15 cellular contexts compared by ENCODE assay signal in the genomic region with DNA sequence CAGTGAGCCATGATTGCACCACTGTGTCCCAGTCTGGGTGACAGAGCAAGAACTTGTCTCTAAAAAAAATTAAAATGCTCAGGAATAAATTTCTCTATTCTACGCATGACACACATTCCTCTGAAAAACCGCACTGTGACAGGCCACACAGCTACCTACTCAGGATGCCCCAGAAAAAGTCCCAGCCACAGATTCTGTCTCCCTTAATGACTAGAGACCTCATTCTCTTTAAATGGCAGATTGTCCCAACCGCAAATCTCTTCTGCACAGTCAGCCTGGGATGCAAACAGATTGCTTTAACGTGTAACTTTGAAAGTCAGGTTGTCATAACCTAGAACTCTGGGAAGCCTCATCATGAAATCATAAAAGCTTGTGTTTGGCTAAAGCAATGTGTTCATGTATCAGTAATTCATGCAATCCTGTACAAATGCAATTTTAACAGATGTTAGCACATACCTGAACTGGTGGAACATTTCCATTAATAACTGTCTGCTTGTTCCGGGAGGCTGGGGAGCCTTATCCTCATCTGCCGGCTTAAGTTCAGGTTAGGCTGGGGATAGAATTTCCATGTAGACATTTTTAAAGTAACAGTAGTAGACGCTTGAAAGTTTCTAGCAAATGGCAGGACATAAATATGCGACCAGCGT.
"Had no signal": no experiment of that assay in that cellular context is flagged by ENCODE, and none has a peak within 500 bp of the region (broad histone marks: within the 10 kb centered on the region; RNA-seq: fewer than 3 reads in every experiment).

No MANE protein-coding gene starts in this region.

- H3K27me3 ChIP-seq: body of pancreas, right lobe of liver, stomach had no signal

- H3K4me3 Mint-ChIP-seq: activated B cell treated with CpG ODN at 0.5 μM for 24 hours; activated CD4-positive, alpha-beta T cell treated with anti-CD3 and anti-CD28 coated beads, Interleukin-2, amount 10 ng/mL, durations not matched to agents 24 days and 14 days; activated T-cell treated with anti-CD3 and anti-CD28 coated beads, Interleukin-2, amount 50 U/mL, for 4 hours; naive B cell; T-helper 17 cell had no signal

- H3K27ac ChIP-seq: body of pancreas, coronary artery, right lobe of liver, stomach, thoracic aorta had no signal

- ATAC-seq: activated T-cell treated with anti-CD3 and anti-CD28 coated beads, Interleukin-2, amount 50 U/mL, for 4 hours; body of pancreas; left colon; right lobe of liver; T-helper 17 cell had no signal

- H3K27ac Mint-ChIP-seq: activated B cell treated with CpG ODN at 0.5 μM for 24 hours; activated CD4-positive, alpha-beta T cell treated with anti-CD3 and anti-CD28 coated beads, Interleukin-2, amount 10 ng/mL, durations not matched to agents 24 days and 14 days; naive B cell; T-helper 17 cell had no signal

- H3K9me3 Mint-ChIP-seq: activated B cell treated with CpG ODN at 0.5 μM for 24 hours; activated CD4-positive, alpha-beta T cell treated with anti-CD3 and anti-CD28 coated beads, Interleukin-2, amount 10 ng/mL, durations not matched to agents 24 days and 14 days; activated T-cell treated with anti-CD3 and anti-CD28 coated beads, Interleukin-2, amount 50 U/mL, for 4 hours; naive B cell had no signal

- DNase-seq: activated B cell treated with CpG ODN at 0.5 μM for 24 hours; activated CD4-positive, alpha-beta T cell treated with anti-CD3 and anti-CD28 coated beads, Interleukin-2, amount 10 ng/mL, durations not matched to agents 24 days and 14 days; activated T-cell treated with anti-CD3 and anti-CD28 coated beads, Interleukin-2, amount 50 U/mL, for 4 hours; body of pancreas; central memory CD4-positive, alpha-beta T cell; effector CD8-positive, alpha-beta T cell; foreskin melanocyte; head of caudate nucleus; left colon; naive B cell; right lobe of liver; stomach; T-helper 17 cell had no signal

- H3K4me1 Mint-ChIP-seq: activated B cell treated with CpG ODN at 0.5 μM for 24 hours had no signal

- H3K4me3 ChIP-seq: body of pancreas, coronary artery, right lobe of liver, stomach, thoracic aorta had no signal

- H3K36me3 Mint-ChIP-seq: naive B cell had no signal

- H3K36me3 ChIP-seq: right lobe of liver, stomach, thoracic aorta had no signal

- H3K9me3 ChIP-seq: body of pancreas, right lobe of liver, stomach, thoracic aorta had no signal
